In genomic region chr2:241810304-241811208, GRCh38 we compare ENCODE assay signal across 15 cellular contexts. TPM values are rescaled to one million over a fixed set of nuclear protein-coding genes. Genes with fewer than 3 reads are reported as not detected.
DNase-seq lines count a peak whose midpoint lies in the region; ATAC-seq and TF ChIP-seq lines count a peak whose summit lies in the region.
"Had no signal": no experiment of that assay in that cellular context is flagged by ENCODE, and none has a peak within 500 bp of the region (broad histone marks: within the 10 kb centered on the region; RNA-seq: fewer than 3 reads in every experiment).

No MANE protein-coding gene starts in this region.

- H3K4me1 ChIP-seq in mucosa of descending colon (ENCODE audit: low read depth) (peaks cover 12% of the 10 kb centered on the region), aorta (ENCODE audit: control insufficient read depth in 1 of 2, insufficient read depth in 2 of 2, low read length in 2 of 2) (no peaks in the 10 kb centered on the region)
- H3K4me1 ChIP-seq: uterus had no signal

- H3K4me3 ChIP-seq in mucosa of descending colon: no peak overlapping the region
- no peak overlapping the region for H3K4me3 ChIP-seq in aorta (ENCODE audit: low read length in 2 of 2)
- H3K4me3 ChIP-seq: uterus had no signal

- intact Hi-C loops in cardiac septum (cut with DNase I) (loop anchor here (1.0 kb wide), 1 partner anchor 48 kb away; the partner anchor contains the start of gene PDCD1), mucosa of descending colon (cut with DNase I, micrococcal nuclease) (no loop called here), aorta (cut with DNase I) (no loop called here)

- ATAC-seq in mucosa of descending colon (no peak), aorta (ENCODE audit: low FRiP score) (peak; percentile 33)
- ATAC-seq: PC-3, T-helper 17 cell had no signal

- H3K27me3 ChIP-seq in aorta (ENCODE audit: control insufficient read depth in 1 of 2, insufficient read depth in 2 of 2, low read length in 1 of 2): no peaks in the 10 kb centered on the region
- H3K27me3 ChIP-seq: uterus had no signal

- no peaks in the 10 kb centered on the region for H3K9me3 ChIP-seq in mucosa of descending colon
- no peaks in the 10 kb centered on the region for H3K9me3 ChIP-seq in aorta (ENCODE audit: control insufficient read depth, low read length)
- H3K9me3 ChIP-seq: uterus had no signal

- H3K36me3 ChIP-seq in mucosa of descending colon (ENCODE audit: low read depth) (no peaks in the 10 kb centered on the region), aorta (ENCODE audit: control insufficient read depth in 1 of 2, insufficient read depth in 2 of 2, low read length in 1 of 2) (no peaks in the 10 kb centered on the region)
- H3K36me3 ChIP-seq: uterus had no signal

- no peak for TF ChIP-seq CTCF in mucosa of descending colon (IDR thresholded peaks at IDR 0.05)

- WGBS in aorta, 2 donors: 35 to 39% methylated on average over 21 to 28 of the region's 28 CpGs

- peak; percentile 52 for DNase-seq in activated CD8-positive, alpha-beta memory T cell treated with anti-CD3 and anti-CD28 coated beads for 24 hours
- DNase-seq in activated CD8-positive, alpha-beta memory T cell treated with anti-CD3 and anti-CD28 coated beads, Interleukin-2, amount 50 U/mL, for 4 hours: no peak
- peak; percentile 79 for DNase-seq in cardiac septum (ENCODE audit: low spot score)
- peak in 2 of 3 donors; percentile 34 to 37 for DNase-seq in mucosa of descending colon
- DNase-seq in aorta: peak; percentile 34 to 75
- no peak for DNase-seq in HUDEP-2 (lab: John Stamatoyannopoulos, UW; ENCODE audit: unreplicated experiment in 76 of 76)
- no peak for DNase-seq in NCI-H69 (lab: John Stamatoyannopoulos, UW)
- no peak for DNase-seq in kidney tubule cell (ENCODE audit: low spot score)
- DNase-seq: ACHN; PC-3; stimulated activated CD4-positive, alpha-beta T cell treated with anti-CD3 and anti-CD28 coated beads, Interleukin-12 subunit alpha, Interleukin-12 subunit beta, amount 100 ng/mL, for 4 hours had no signal

- no peak overlapping the region for H3K27ac ChIP-seq in aorta (ENCODE audit: low read depth in 1 of 2, low read length in 2 of 2)
- H3K27ac ChIP-seq: uterus had no signal

RNA-seq across cellular contexts. Expression of gene NEU4, which starts 1.6 kb away (rescaled TPM):
- total RNA-seq in cardiac septum: not detected
- 10 to 100 TPM; 41.4 to 72.5 (median 71.0) TPM for total RNA-seq in mucosa of descending colon
- total RNA-seq in aorta: under 1 TPM in 1 of 2 donors, not detected in 1; 0.26 TPM
- 1 to 10 TPM in 1 of 2 donors, not detected in 1; 6.4 TPM for polyA plus RNA-seq in aorta
- total RNA-seq: kidney epithelial cell, PC-3 had no signal
- polyA plus RNA-seq: neural cell had no signal

RNA-seq across cellular contexts. Expression of gene GAL3ST2, which starts 33.9 kb away (rescaled TPM):
- total RNA-seq in cardiac septum (not detected), mucosa of descending colon (10 to 100 TPM; 15.1 to 46.5 (median 42.4) TPM), aorta (not detected)
- not detected for polyA plus RNA-seq in aorta
- total RNA-seq: kidney epithelial cell, PC-3 had no signal
- polyA plus RNA-seq: neural cell had no signal

RNA-seq across cellular contexts. Expression of gene PDCD1, which starts 48.1 kb away (rescaled TPM):
- 2.0 TPM for total RNA-seq in cardiac septum
- total RNA-seq in mucosa of descending colon: under 1 TPM in 2 of 3 donors, not detected in 1; 0.13 to 0.70 TPM
- total RNA-seq in aorta: under 1 TPM; 0.39 to 0.75 TPM
- not detected for polyA plus RNA-seq in aorta
- total RNA-seq: PC-3 had no signal
- polyA plus RNA-seq: neural cell had no signal

RNA-seq across cellular contexts. Expression of gene RTP5, which starts 59.0 kb away (rescaled TPM):
- total RNA-seq in cardiac septum (0.08 TPM), mucosa of descending colon (not detected), aorta (not detected)
- not detected for polyA plus RNA-seq in aorta
- total RNA-seq: kidney epithelial cell, PC-3 had no signal

Comparison
In these comparisons a context has a peak if more than half of its experiments do, and no peak if none do; other contexts are left out.
1. DNase-seq: peak in activated CD8-positive, alpha-beta memory T cell treated with anti-CD3 and anti-CD28 coated beads for 24 hours (single experiment), cardiac septum (single experiment), mucosa of descending colon (2 of 3) and aorta (2 of 2); none in activated CD8-positive, alpha-beta memory T cell treated with anti-CD3 and anti-CD28 coated beads, Interleukin-2, amount 50 U/mL, for 4 hours (single experiment), HUDEP-2 (0 of 76), NCI-H69 (single experiment) and kidney tubule cell (single experiment).
2. RNA of gene NEU4, which starts 1.6 kb away (total RNA-seq): 41.4 to 72.5 TPM in mucosa of descending colon; 0.26 TPM in aorta and not detected in cardiac septum (single experiment); every median in the first group is over 10 times any median in the second.
3. RNA of gene GAL3ST2, which starts 33.9 kb away (total RNA-seq): 15.1 to 46.5 TPM in mucosa of descending colon; not detected in aorta and not detected in cardiac septum (single experiment); every median in the first group is over 10 times any median in the second.